In genomic region chr4:114815760-114816159, GRCh38 we compare ENCODE assay signal across 37 cellular contexts.
"Had no signal": no experiment of that assay in that cellular context is flagged by ENCODE, and none has a peak within 500 bp of the region (broad histone marks: within the 10 kb centered on the region; RNA-seq: fewer than 3 reads in every experiment).

No MANE protein-coding gene starts in this region.

- ATAC-seq: activated CD8-positive, alpha-beta T cell treated with anti-CD3 and anti-CD28 coated beads for 36 hours; activated naive CD4-positive, alpha-beta T cell treated with anti-CD3 and anti-CD28 coated beads, Interleukin-2, amount 50 U/mL, for 72 hours; activated T-cell treated with anti-CD3 and anti-CD28 coated beads, Interleukin-2, amount 50 U/mL, for 4 hours; activated T-cell treated with anti-CD3 and anti-CD28 coated beads, Interleukin-2, amount 50 U/mL, for 72 hours; activated T-helper 17 cell treated with anti-CD3 and anti-CD28 coated beads, Interleukin-2, amount 50 U/mL, for 72 hours had no signal

- H3K4me3 ChIP-seq: adrenal gland, ascending aorta, cardiac muscle cell had no signal

- H3K27me3 ChIP-seq: adrenal gland, ascending aorta, cardiac muscle cell had no signal

- FAIRE-seq: bronchial epithelial cell, TTC549 had no signal

- DNase-seq: activated B cell treated with CpG ODN at 0.5 μM for 24 hours; activated CD4-positive, alpha-beta memory T cell treated with anti-CD3 and anti-CD28 coated beads for 36 hours; activated CD4-positive, alpha-beta T cell treated with anti-CD3 and anti-CD28 coated beads for 4 hours; activated CD4-positive, alpha-beta T cell treated with anti-CD3 and anti-CD28 coated beads, Interleukin-2, amount 10 ng/mL, durations not matched to agents 24 days and 14 days; activated CD4-positive, alpha-beta T cell treated with anti-CD3 and anti-CD28 coated beads, Interleukin-2, amount 50 U/mL, for 1 hour; activated CD4-positive, alpha-beta T cell treated with anti-CD3 and anti-CD28 coated beads, Interleukin-2, amount 50 U/mL, for 4 hours; activated CD4-positive, CD25-positive, alpha-beta regulatory T cell treated with anti-CD3 and anti-CD28 coated beads, Interleukin-2, amount 50 U/mL, for 72 hours; activated CD8-positive, alpha-beta memory T cell treated with anti-CD3 and anti-CD28 coated beads, Interleukin-2, amount 50 U/mL, for 4 hours; activated CD8-positive, alpha-beta T cell treated with anti-CD3 and anti-CD28 coated beads for 36 hours; activated effector memory CD4-positive, alpha-beta T cell treated with anti-CD3 and anti-CD28 coated beads, Interleukin-2, amount 50 U/mL, for 16 hours; activated gamma-delta T cell treated with Interleukin-2 at 50 U/mL for 16 hours; activated naive CD4-positive, alpha-beta T cell; activated naive CD4-positive, alpha-beta T cell treated with anti-CD3 and anti-CD28 coated beads for 36 hours; activated naive CD4-positive, alpha-beta T cell treated with anti-CD3 and anti-CD28 coated beads, Interleukin-2, amount 50 U/mL, for 16 hours; activated naive CD8-positive, alpha-beta T cell treated with anti-CD3 and anti-CD28 coated beads for 36 hours; activated T-cell treated with anti-CD3 and anti-CD28 coated beads for 4 hours; activated T-cell treated with anti-CD3 and anti-CD28 coated beads, Interleukin-2, amount 50 U/mL, for 1 hour; activated T-cell treated with anti-CD3 and anti-CD28 coated beads, Interleukin-2, amount 50 U/mL, for 4 hours; activated T-cell treated with anti-CD3 and anti-CD28 coated beads, Interleukin-2, amount 50 U/mL, for 72 hours; adrenal gland; amniotic stem cell; anterior cingulate cortex; caudate nucleus; cerebellar nuclear complex; SW 1271; T-helper 1 cell had no signal

- H3K27ac ChIP-seq: adrenal gland, ascending aorta, cardiac muscle cell, VCaP had no signal

- H3K4me1 ChIP-seq: adrenal gland, ascending aorta had no signal

- H3K36me3 ChIP-seq: adrenal gland, ascending aorta, cardiac muscle cell had no signal

- H3K36me3 Mint-ChIP-seq: activated CD4-positive, alpha-beta memory T cell treated with anti-CD3 and anti-CD28 coated beads for 36 hours; activated naive CD4-positive, alpha-beta T cell treated with anti-CD3 and anti-CD28 coated beads, Interleukin-2, amount 50 U/mL, for 72 hours; activated naive CD8-positive, alpha-beta T cell treated with anti-CD3 and anti-CD28 coated beads for 36 hours; brain had no signal

- H3K27me3 Mint-ChIP-seq: activated B cell treated with CpG ODN at 0.5 μM for 24 hours; activated CD4-positive, alpha-beta memory T cell treated with anti-CD3 and anti-CD28 coated beads for 36 hours; activated CD8-positive, alpha-beta T cell treated with anti-CD3 and anti-CD28 coated beads for 36 hours; activated naive CD8-positive, alpha-beta T cell treated with anti-CD3 and anti-CD28 coated beads for 36 hours; brain; central memory CD8-positive, alpha-beta T cell had no signal

- H3K4me3 Mint-ChIP-seq: activated B cell treated with CpG ODN at 0.5 μM for 24 hours; activated CD4-positive, alpha-beta memory T cell treated with anti-CD3 and anti-CD28 coated beads for 36 hours; activated CD4-positive, alpha-beta T cell treated with anti-CD3 and anti-CD28 coated beads, Interleukin-2, amount 10 ng/mL, durations not matched to agents 24 days and 14 days; activated CD8-positive, alpha-beta T cell treated with anti-CD3 and anti-CD28 coated beads for 36 hours; activated naive CD4-positive, alpha-beta T cell treated with anti-CD3 and anti-CD28 coated beads for 36 hours; activated naive CD8-positive, alpha-beta T cell treated with anti-CD3 and anti-CD28 coated beads for 36 hours; activated T-cell treated with anti-CD3 and anti-CD28 coated beads, Interleukin-2, amount 50 U/mL, for 4 hours; activated T-cell treated with anti-CD3 and anti-CD28 coated beads, Interleukin-2, amount 50 U/mL, for 72 hours; activated T-helper 1 cell treated with anti-CD3 and anti-CD28 coated beads, Interleukin-12 subunit alpha, Interleukin-12 subunit beta, Interleukin-2, Interleukin-4 antibody, amounts not matched to agents 30 ng/mL and 10 ng/mL and 1 ng/mL, durations not matched to agents 14 hours and 24 hours and 36 hours; activated T-helper 17 cell treated with anti-CD3 and anti-CD28 coated beads, Interleukin-2, amount 50 U/mL, for 72 hours; brain; central memory CD8-positive, alpha-beta T cell; T-helper 1 cell treated with Interleukin-12 subunit alpha and Interleukin-12 subunit beta and Interleukin-4 antibody, amounts not matched to agents 30 μg/mL and 1 μg/mL, for 36 hours had no signal

- H3K27ac Mint-ChIP-seq: activated B cell treated with CpG ODN at 0.5 μM for 24 hours; activated CD4-positive, alpha-beta memory T cell treated with anti-CD3 and anti-CD28 coated beads for 36 hours; activated CD4-positive, alpha-beta T cell treated with anti-CD3 and anti-CD28 coated beads, Interleukin-2, amount 10 ng/mL, durations not matched to agents 24 days and 14 days; activated CD8-positive, alpha-beta T cell treated with anti-CD3 and anti-CD28 coated beads for 36 hours; activated naive CD4-positive, alpha-beta T cell treated with anti-CD3 and anti-CD28 coated beads for 36 hours; activated naive CD4-positive, alpha-beta T cell treated with anti-CD3 and anti-CD28 coated beads, Interleukin-2, amount 50 U/mL, for 72 hours; activated naive CD8-positive, alpha-beta T cell treated with anti-CD3 and anti-CD28 coated beads for 36 hours; activated T-cell treated with anti-CD3 and anti-CD28 coated beads, Interleukin-2, amount 50 U/mL, for 72 hours; activated T-helper 1 cell treated with anti-CD3 and anti-CD28 coated beads, Interleukin-12 subunit alpha, Interleukin-12 subunit beta, Interleukin-2, Interleukin-4 antibody, amounts not matched to agents 30 ng/mL and 10 ng/mL and 1 ng/mL, durations not matched to agents 14 hours and 24 hours and 36 hours; activated T-helper 17 cell treated with anti-CD3 and anti-CD28 coated beads, Interleukin-2, amount 50 U/mL, for 72 hours; brain; T-helper 1 cell treated with Interleukin-12 subunit alpha and Interleukin-12 subunit beta and Interleukin-4 antibody, amounts not matched to agents 30 μg/mL and 1 μg/mL, for 36 hours had no signal

- H3K9me3 ChIP-seq: adrenal gland, ascending aorta had no signal

- H3K4me1 Mint-ChIP-seq: activated B cell treated with CpG ODN at 0.5 μM for 24 hours; activated CD4-positive, alpha-beta T cell treated with anti-CD3 and anti-CD28 coated beads, Interleukin-2, amount 10 ng/mL, durations not matched to agents 24 days and 14 days; activated naive CD8-positive, alpha-beta T cell treated with anti-CD3 and anti-CD28 coated beads for 36 hours; activated T-helper 17 cell treated with anti-CD3 and anti-CD28 coated beads, Interleukin-2, amount 50 U/mL, for 72 hours; brain; central memory CD8-positive, alpha-beta T cell had no signal

- H3K9me3 Mint-ChIP-seq: activated B cell treated with CpG ODN at 0.5 μM for 24 hours; activated CD4-positive, alpha-beta memory T cell treated with anti-CD3 and anti-CD28 coated beads for 36 hours; activated CD4-positive, alpha-beta T cell treated with anti-CD3 and anti-CD28 coated beads, Interleukin-2, amount 10 ng/mL, durations not matched to agents 24 days and 14 days; activated CD8-positive, alpha-beta T cell treated with anti-CD3 and anti-CD28 coated beads for 36 hours; activated naive CD4-positive, alpha-beta T cell treated with anti-CD3 and anti-CD28 coated beads for 36 hours; activated naive CD8-positive, alpha-beta T cell treated with anti-CD3 and anti-CD28 coated beads for 36 hours; activated T-cell treated with anti-CD3 and anti-CD28 coated beads, Interleukin-2, amount 50 U/mL, for 4 hours; activated T-cell treated with anti-CD3 and anti-CD28 coated beads, Interleukin-2, amount 50 U/mL, for 72 hours; activated T-helper 1 cell treated with anti-CD3 and anti-CD28 coated beads, Interleukin-12 subunit alpha, Interleukin-12 subunit beta, Interleukin-2, Interleukin-4 antibody, amounts not matched to agents 30 ng/mL and 10 ng/mL and 1 ng/mL, durations not matched to agents 14 hours and 24 hours and 36 hours; activated T-helper 17 cell treated with anti-CD3 and anti-CD28 coated beads, Interleukin-2, amount 50 U/mL, for 72 hours; brain; T-helper 1 cell treated with Interleukin-12 subunit alpha and Interleukin-12 subunit beta and Interleukin-4 antibody, amounts not matched to agents 30 μg/mL and 1 μg/mL, for 36 hours had no signal
